22 cellular contexts compared by ENCODE assay signal in the genomic region with DNA sequence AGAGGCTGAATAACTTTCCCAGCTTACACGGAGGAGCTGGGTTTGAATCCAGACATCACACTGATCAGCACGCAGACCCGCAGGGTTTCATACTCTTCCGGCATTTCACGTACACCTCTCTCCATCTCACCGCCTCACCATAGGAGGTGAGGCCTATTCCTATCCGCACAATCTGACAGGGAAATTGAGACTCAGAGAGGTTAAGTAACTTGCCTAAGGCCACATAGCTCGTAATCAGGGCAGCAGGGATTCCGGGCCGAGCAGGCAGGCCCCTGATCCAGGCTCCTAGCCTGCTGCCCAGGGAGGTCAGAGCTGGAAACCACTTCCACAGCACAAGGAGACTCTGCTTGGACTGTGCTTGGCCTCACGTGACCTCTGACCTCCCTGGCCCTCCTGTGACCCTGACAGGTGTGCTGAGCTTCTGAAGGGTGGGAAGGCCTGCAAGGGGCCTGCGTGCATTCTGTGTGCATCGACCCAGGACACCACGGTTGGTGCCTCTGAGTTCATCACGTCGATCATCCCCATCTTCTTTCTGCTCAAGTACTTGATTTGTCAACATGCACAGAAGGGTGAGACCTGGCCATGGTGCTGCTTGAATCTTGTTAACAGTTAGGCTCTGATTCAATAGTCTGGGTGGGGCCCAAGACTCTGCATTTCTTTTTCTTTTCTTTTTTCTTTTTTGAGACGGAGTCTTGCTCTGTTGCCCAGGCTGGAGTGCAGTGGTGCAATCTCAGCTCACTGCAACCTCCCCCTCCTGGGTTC. TPM values are rescaled to one million over a fixed set of nuclear protein-coding genes. Genes with fewer than 3 reads are reported as not detected.
DNase-seq lines count a peak whose midpoint lies in the region; ATAC-seq, FAIRE-seq and TF ChIP-seq lines count a peak whose summit lies in the region.
"Had no signal": no experiment of that assay in that cellular context is flagged by ENCODE, and none has a peak within 500 bp of the region (broad histone marks: within the 10 kb centered on the region; RNA-seq: fewer than 3 reads in every experiment).

No MANE protein-coding gene starts in this region.

- H2BK12ac ChIP-seq in mesenchymal stem cell (ENCODE audit: low read length in 2 of 2): no peak overlapping the region

- no peak overlapping the region for H3K18ac ChIP-seq in mesenchymal stem cell (ENCODE audit: low read depth in 1 of 2, low read length in 2 of 2)

- H3K4me1 ChIP-seq in HEK293 (ENCODE audit: control insufficient read depth, insufficient read depth, low read length) (no peaks in the 10 kb centered on the region; the same call in 1 of the 2 replicates), GM12878 (ENCODE audit: control insufficient read depth, insufficient read depth, low read length) (no peaks in the 10 kb centered on the region), mesenchymal stem cell (ENCODE audit: control insufficient read depth, insufficient read depth, low read depth, low read length) (peaks cover 32% of the 10 kb centered on the region)

- BruUV-seq in GM12878 (replicated peaks; lab: Mats Ljungman, UMichigan): no TSS peak

- H3K79me1 ChIP-seq in mesenchymal stem cell (replicated peaks; ENCODE audit: low read length, poor library complexity, severe bottlenecking): peaks cover 46% of the 10 kb centered on the region

- H2AFZ ChIP-seq in GM12878 (ENCODE audit: control insufficient read depth, low read depth, low read length) (no peak overlapping the region), mesenchymal stem cell (ENCODE audit: low read depth, low read length) (no peak overlapping the region)

- H3K9ac ChIP-seq in GM12878 (ENCODE audit: control insufficient read depth, insufficient read depth, low read length): no peak overlapping the region
- H3K9ac ChIP-seq in mesenchymal stem cell (ENCODE audit: low read length): peak overlapping the region; percentile 65
- H3K9ac ChIP-seq: KMS-11 had no signal

- no peak overlapping the region for H2BK5ac ChIP-seq in mesenchymal stem cell (ENCODE audit: low read depth, low read length, poor library complexity, severe bottlenecking)

- H4K8ac ChIP-seq in mesenchymal stem cell (ENCODE audit: low read length): no peak overlapping the region

- POLR2A ChIA-PET in HEK293 (lab: Yijun Ruan, JAX) (no interaction called here), GM12878 (lab: Charles Lee) (no interaction called here)

- no peak for TF ChIP-seq EP300 in GM12878 (IDR thresholded peaks at IDR 0.05; ENCODE audit: borderline replicate concordance in 1 of 2, control insufficient read depth in 1 of 2, low read depth in 2 of 2, low read length in 2 of 2)

- SMC1A ChIA-PET in GM12878 (lab: Charles Lee; ENCODE audit: uncharacterized antibody, unreplicated experiment): no interaction called here

- H3K4me3 ChIP-seq in HEK293 (ENCODE audit: low read depth, low read length) (no peak overlapping the region), GM12878 (no peak overlapping the region), mesenchymal stem cell (ENCODE audit: insufficient read depth in 1 of 2, low read depth in 1 of 2, low read length in 2 of 2) (no peak overlapping the region)
- H3K4me3 ChIP-seq: coronary artery, smooth muscle cell, testis had no signal

- FAIRE-seq in GM12878 (lab: Jason Lieb, UNC) (no peak), D721Med (lab: Jason Lieb, UNC) (no peak)
- FAIRE-seq: kidney, RCC 7860 had no signal

- H3K23ac ChIP-seq in mesenchymal stem cell (ENCODE audit: low read length in 2 of 2): no peak overlapping the region

- no peak overlapping the region for H2BK15ac ChIP-seq in mesenchymal stem cell (ENCODE audit: low read depth, poor library complexity, severe bottlenecking)

- WGBS in GM12878 (ENCODE audit: insufficient coverage, insufficient replicate concordance, low lambda C conversion rate, missing lambda C conversion rate): 33% methylated on average over 17 of the region's 17 CpGs
- 92% methylated on average over 17 of the region's 17 CpGs for WGBS in mesenchymal stem cell

- TF ChIP-seq CTCF in HEK293 (tag by site-specific recombination; IDR thresholded peaks at IDR 0.05): no peak
- no peak for TF ChIP-seq CTCF in GM12878 (IDR thresholded peaks at IDR 0.05 in 2 of 3, conservative IDR thresholded peaks at IDR 0.05 in 1 of 3; ENCODE audit: control insufficient read depth in 2 of 3, extremely low read depth in 1 of 3, insufficient read depth in 1 of 3, low read depth in 3 of 3, low read length in 3 of 3)
- TF ChIP-seq CTCF in D721Med (IDR thresholded peaks at IDR 0.05; ENCODE audit: insufficient read depth, missing control alignments): no peak

- H3K4me2 ChIP-seq in GM12878 (ENCODE audit: control insufficient read depth, insufficient read depth): no peak overlapping the region
- no peak overlapping the region for H3K4me2 ChIP-seq in mesenchymal stem cell (ENCODE audit: low read length, poor library complexity, severe bottlenecking)
- H3K4me2 ChIP-seq: KMS-11, smooth muscle cell had no signal

- no peaks in the 10 kb centered on the region for H4K20me1 ChIP-seq in GM12878 (ENCODE audit: control insufficient read depth, insufficient read depth)

- no peak for TF ChIP-seq RAD21 in GM12878 (IDR thresholded peaks at IDR 0.05; ENCODE audit: insufficient read depth, low read depth, low read length)

- TF ChIP-seq POLR2A in GM12878 (IDR thresholded peaks at IDR 0.05; ENCODE audit: low read depth, low read length): no peak

- H3K79me2 ChIP-seq in GM12878 (ENCODE audit: control insufficient read depth, insufficient read depth, low read length): no peaks in the 10 kb centered on the region

- in situ Hi-C loops in GM12878 (cut with MboI): loop anchor here (5.0 kb wide), 1 partner anchor 51 kb away; no protein-coding TSS in a partner anchor

- H3K14ac ChIP-seq in mesenchymal stem cell (ENCODE audit: low read length in 2 of 2): no peak overlapping the region

- ATAC-seq in GM12878 (no peak), sciatic nerve (no peak)
- ATAC-seq: activated T-cell treated with anti-CD3 and anti-CD28 coated beads, Interleukin-2, amount 50 U/mL, for 72 hours; T-helper 17 cell had no signal

- no peak overlapping the region for H2AK5ac ChIP-seq in mesenchymal stem cell (ENCODE audit: low read length, severe bottlenecking)

- RAD21 ChIA-PET in GM12878 (lab: Charles Lee; ENCODE audit: unreplicated experiment): no interaction called here

- H4K91ac ChIP-seq in mesenchymal stem cell (ENCODE audit: low read length): no peak overlapping the region

- H3K27ac ChIP-seq in HEK293 (ENCODE audit: extremely low read depth, low read depth, low read length): no peak overlapping the region
- H3K27ac ChIP-seq in GM12878 (ENCODE audit: control insufficient read depth, insufficient read depth): no peak overlapping the region
- no peak overlapping the region for H3K27ac ChIP-seq in mesenchymal stem cell (ENCODE audit: low read length, poor library complexity, severe bottlenecking)
- H3K27ac ChIP-seq in temporal lobe (ENCODE audit: low read depth, low read length): peak overlapping the region; percentile 45
- H3K27ac ChIP-seq: KMS-11 had no signal

- H3K9me3 ChIP-seq in HEK293 (ENCODE audit: control insufficient read depth, insufficient read depth, low read depth, low read length) (no peaks in the 10 kb centered on the region), GM12878 (replicated peaks; ENCODE audit: control insufficient read depth, insufficient read depth, low read length) (no peaks in the 10 kb centered on the region), mesenchymal stem cell (ENCODE audit: control insufficient read depth, low read length) (no peaks in the 10 kb centered on the region)
- H3K9me3 ChIP-seq: testis had no signal

- H3K4ac ChIP-seq in mesenchymal stem cell (ENCODE audit: low read depth in 1 of 2, low read length in 2 of 2): no peak overlapping the region

- DNase-seq in GM12878 (ENCODE audit: low read depth, low spot score): no peak
- no peak for DNase-seq in mesenchymal stem cell
- no peak for DNase-seq in NCI-H1694 (lab: John Stamatoyannopoulos, UW)
- no peak for DNase-seq in sciatic nerve (ENCODE audit: low spot score)
- DNase-seq in D721Med (ENCODE audit: insufficient read length, low spot score): no peak
- DNase-seq: activated CD4-positive, alpha-beta T cell treated with anti-CD3 and anti-CD28 coated beads, Interleukin-2, amount 10 ng/mL, durations not matched to agents 7 days and 5 days; activated naive CD4-positive, alpha-beta T cell treated with Interleukin-2 at 50 U/mL for 16 hours; activated T-cell treated with anti-CD3 and anti-CD28 coated beads, Interleukin-2, amount 50 U/mL, for 72 hours; endodermal cell; kidney; mammary epithelial cell; NCI-H1436 treated with DMSO at 0.1 percent for 48 hours; NCI-H510A treated with DMSO at 0.1 percent for 48 hours; stimulated activated CD4-positive, alpha-beta T cell treated with anti-CD3 and anti-CD28 coated beads, Interleukin-2, amount 100 ng/mL, for 24 hours; T-helper 17 cell; testis had no signal

- intact Hi-C loops in GM12878 (cut with micrococcal nuclease; ENCODE audit: unreplicated experiment) (no loop called here), sciatic nerve (cut with DNase I) (no loop called here)

- CTCF ChIA-PET in HEK293 (lab: Yijun Ruan, JAX): interaction anchor here (0.5 kb wide), 1 partner anchor 185 kb away, joined by 3 read pairs; no protein-coding TSS in a partner anchor
- CTCF ChIA-PET in GM12878 (lab: Yijun Ruan, JAX): no interaction called here

- H2BK120ac ChIP-seq in mesenchymal stem cell (ENCODE audit: low read depth, low read length): no peak overlapping the region

- H3K27me3 ChIP-seq in GM12878 (replicated peaks in 1 of 2; ENCODE audit: control insufficient read depth in 2 of 2, insufficient read depth in 2 of 2, low read length in 1 of 2) (0 out of 4 replicates have a peak, but pooled peaks cover 0 to 2% of the 10 kb centered on the region in 2 experiments), mesenchymal stem cell (ENCODE audit: control insufficient read depth in 1 of 2, insufficient read depth in 1 of 2, low read length in 2 of 2) (no peaks in the 10 kb centered on the region)
- H3K27me3 ChIP-seq: testis had no signal

- peaks cover 0 to 7% of the 10 kb centered on the region in 2 experiments; a peak in 2 of 3 replicates for H3K36me3 ChIP-seq in HEK293 (ENCODE audit: control insufficient read depth in 2 of 2, insufficient read depth in 1 of 2, low read length in 2 of 2)
- H3K36me3 ChIP-seq in GM12878 (ENCODE audit: control insufficient read depth in 2 of 2, insufficient read depth in 2 of 2, low read length in 1 of 2): no peaks in the 10 kb centered on the region
- H3K36me3 ChIP-seq in mesenchymal stem cell (ENCODE audit: control insufficient read depth in 1 of 2, insufficient read depth in 2 of 2, low read depth in 1 of 2, low read length in 2 of 2): peaks cover 56 to 61% of the 10 kb centered on the region in 2 experiments

RNA-seq across cellular contexts. Expression of gene CEP295NL, which starts 4.7 kb away (rescaled TPM):
- not detected in 2 replicates for total RNA-seq in GM12878 (2013; cell fraction: nucleolus; rRNA removed)
- total RNA-seq in GM12878 (2014; rRNA removed) (not detected in 2 replicates), GM12878 (2014; rRNA removed; fragmentation: Illumina TruSeq; extraction: Trizol) (not detected in 2 replicates), GM12878 (2021) (not detected in 2 replicates), temporal lobe (1.7 TPM), sciatic nerve (16.7 TPM)
- not detected for polyA plus RNA-seq in GM12878 (2011; ENCODE audit: low read depth)
- polyA plus RNA-seq in GM12878 (2011; rRNA removed) (not detected in 2 replicates), GM12878 (2014; fragmentation: Illumina TruSeq; extraction: Trizol) (not detected in 2 replicates), GM12878 (2014; fragmentation: Nextera tagmentation; extraction: Ambion mirVana) (not detected), GM12878 (2014; rRNA removed) (not detected in 2 replicates), GM12878 (2016; fragmentation: Nextera tagmentation; extraction: Ambion mirVana) (not detected)
- not detected in 2 replicates for polyA plus RNA-seq in GM12878 (2011; cell fraction: cytosol; rRNA removed)
- polyA plus RNA-seq in GM12878 (2011; cell fraction: nucleus; rRNA removed): not detected in 2 replicates
- not detected in 2 replicates for polyA plus RNA-seq in GM12878 (2012)
- not detected in 2 replicates for polyA minus RNA-seq in GM12878 (2011; rRNA and poly(A)+ RNA removed)
- polyA minus RNA-seq in GM12878 (2011; cell fraction: cytosol; rRNA and poly(A)+ RNA removed): not detected in 2 replicates
- not detected in 2 replicates for polyA minus RNA-seq in GM12878 (2011; cell fraction: nucleus; rRNA and poly(A)+ RNA removed)
- polyA plus RNA-seq in mesenchymal stem cell (2013, experiment 1 of 2): 0.04 TPM
- polyA plus RNA-seq in mesenchymal stem cell (2013, experiment 2 of 2): 0.05 TPM
- polyA plus RNA-seq: mammary epithelial cell, smooth muscle cell had no signal

RNA-seq across cellular contexts. Expression of gene TIMP2, which starts 26.9 kb away (rescaled TPM):
- total RNA-seq in GM12878 (2013; cell fraction: nucleolus; rRNA removed): not detected in 2 replicates
- total RNA-seq in GM12878 (2014; rRNA removed): not detected in 2 replicates
- total RNA-seq in GM12878 (2014; rRNA removed; fragmentation: Illumina TruSeq; extraction: Trizol): not detected in 2 replicates
- 0.41 and 0.64 TPM in 2 replicates for total RNA-seq in GM12878 (2021)
- not detected for polyA plus RNA-seq in GM12878 (2011; ENCODE audit: low read depth)
- polyA plus RNA-seq in GM12878 (2011; rRNA removed): 0.03 TPM in 1 of 2 replicates, not detected in the other
- 0.02 TPM in 1 of 2 replicates, not detected in the other for polyA plus RNA-seq in GM12878 (2011; cell fraction: cytosol; rRNA removed)
- polyA plus RNA-seq in GM12878 (2011; cell fraction: nucleus; rRNA removed): not detected in 2 replicates
- polyA plus RNA-seq in GM12878 (2012): not detected in 2 replicates
- not detected in 2 replicates for polyA plus RNA-seq in GM12878 (2014; fragmentation: Illumina TruSeq; extraction: Trizol)
- polyA plus RNA-seq in GM12878 (2014; fragmentation: Nextera tagmentation; extraction: Ambion mirVana): not detected
- polyA plus RNA-seq in GM12878 (2014; rRNA removed): not detected in 2 replicates
- under 1 TPM in 1 of 2 experiments, not detected in 1; 0.04 TPM for polyA plus RNA-seq in GM12878 (2016; fragmentation: Nextera tagmentation; extraction: Ambion mirVana)
- not detected in 2 replicates for polyA minus RNA-seq in GM12878 (2011; rRNA and poly(A)+ RNA removed)
- polyA minus RNA-seq in GM12878 (2011; cell fraction: cytosol; rRNA and poly(A)+ RNA removed): not detected in 2 replicates
- not detected in 2 replicates for polyA minus RNA-seq in GM12878 (2011; cell fraction: nucleus; rRNA and poly(A)+ RNA removed)
- 391 TPM for polyA plus RNA-seq in mesenchymal stem cell (2013, experiment 1 of 2)
- polyA plus RNA-seq in mesenchymal stem cell (2013, experiment 2 of 2): 397 TPM
- total RNA-seq in temporal lobe: 70.6 TPM
- total RNA-seq in sciatic nerve: 720 TPM

RNA-seq across cellular contexts. Expression of gene USP36, which starts 57.6 kb away (rescaled TPM):
- 132 and 138 TPM in 2 replicates for total RNA-seq in GM12878 (2013; cell fraction: nucleolus; rRNA removed)
- total RNA-seq in GM12878 (2014; rRNA removed): 13.6 and 19.7 TPM in 2 replicates
- total RNA-seq in GM12878 (2014; rRNA removed; fragmentation: Illumina TruSeq; extraction: Trizol): 15.6 and 18.5 TPM in 2 replicates
- total RNA-seq in GM12878 (2021): 65.7 and 72.6 TPM in 2 replicates
- polyA plus RNA-seq in GM12878 (2011; ENCODE audit: low read depth): 30.5 TPM
- polyA plus RNA-seq in GM12878 (2011; rRNA removed): 19.2 and 35.0 TPM in 2 replicates
- 25.6 and 32.8 TPM in 2 replicates for polyA plus RNA-seq in GM12878 (2011; cell fraction: cytosol; rRNA removed)
- 105 and 115 TPM in 2 replicates for polyA plus RNA-seq in GM12878 (2011; cell fraction: nucleus; rRNA removed)
- 45.1 and 52.4 TPM in 2 replicates for polyA plus RNA-seq in GM12878 (2012)
- polyA plus RNA-seq in GM12878 (2014; fragmentation: Illumina TruSeq; extraction: Trizol): 36.0 and 43.0 TPM in 2 replicates
- polyA plus RNA-seq in GM12878 (2014; fragmentation: Nextera tagmentation; extraction: Ambion mirVana): 10 to 100 TPM in 1 of 2 experiments, 1 to 10 TPM in 1; 7.2 to 12.4 TPM
- polyA plus RNA-seq in GM12878 (2014; rRNA removed): 33.1 and 41.6 TPM in 2 replicates
- 10 to 100 TPM; 34.1 to 34.8 TPM for polyA plus RNA-seq in GM12878 (2016; fragmentation: Nextera tagmentation; extraction: Ambion mirVana)
- polyA minus RNA-seq in GM12878 (2011; rRNA and poly(A)+ RNA removed): 43.5 and 52.6 TPM in 2 replicates
- polyA minus RNA-seq in GM12878 (2011; cell fraction: cytosol; rRNA and poly(A)+ RNA removed): 8.3 and 19.9 TPM in 2 replicates
- 28.8 and 38.0 TPM in 2 replicates for polyA minus RNA-seq in GM12878 (2011; cell fraction: nucleus; rRNA and poly(A)+ RNA removed)
- polyA plus RNA-seq in mesenchymal stem cell (2013, experiment 1 of 2): 31.5 TPM
- polyA plus RNA-seq in mesenchymal stem cell (2013, experiment 2 of 2): 30.8 TPM
- total RNA-seq in temporal lobe: 17.9 TPM
- 109 TPM for total RNA-seq in sciatic nerve

Comparison
In these comparisons a context has a peak if more than half of its experiments do, and no peak if none do; other contexts are left out.
1. RNA of gene TIMP2, which starts 26.9 kb away (total RNA-seq): 720 TPM in sciatic nerve (single experiment) and 70.6 TPM in temporal lobe (single experiment); 0.41 to 0.64 TPM in GM12878; every median in the first group is over 10 times any median in the second.
2. Of the 9 proteins assayed by ChIP-seq in both HEK293 and GM12878: peak only in HEK293: REST; only in GM12878: none; in both: none; in neither: 8.